Comparison of ENCODE assay signal across 1 cellular context in the genomic region with DNA sequence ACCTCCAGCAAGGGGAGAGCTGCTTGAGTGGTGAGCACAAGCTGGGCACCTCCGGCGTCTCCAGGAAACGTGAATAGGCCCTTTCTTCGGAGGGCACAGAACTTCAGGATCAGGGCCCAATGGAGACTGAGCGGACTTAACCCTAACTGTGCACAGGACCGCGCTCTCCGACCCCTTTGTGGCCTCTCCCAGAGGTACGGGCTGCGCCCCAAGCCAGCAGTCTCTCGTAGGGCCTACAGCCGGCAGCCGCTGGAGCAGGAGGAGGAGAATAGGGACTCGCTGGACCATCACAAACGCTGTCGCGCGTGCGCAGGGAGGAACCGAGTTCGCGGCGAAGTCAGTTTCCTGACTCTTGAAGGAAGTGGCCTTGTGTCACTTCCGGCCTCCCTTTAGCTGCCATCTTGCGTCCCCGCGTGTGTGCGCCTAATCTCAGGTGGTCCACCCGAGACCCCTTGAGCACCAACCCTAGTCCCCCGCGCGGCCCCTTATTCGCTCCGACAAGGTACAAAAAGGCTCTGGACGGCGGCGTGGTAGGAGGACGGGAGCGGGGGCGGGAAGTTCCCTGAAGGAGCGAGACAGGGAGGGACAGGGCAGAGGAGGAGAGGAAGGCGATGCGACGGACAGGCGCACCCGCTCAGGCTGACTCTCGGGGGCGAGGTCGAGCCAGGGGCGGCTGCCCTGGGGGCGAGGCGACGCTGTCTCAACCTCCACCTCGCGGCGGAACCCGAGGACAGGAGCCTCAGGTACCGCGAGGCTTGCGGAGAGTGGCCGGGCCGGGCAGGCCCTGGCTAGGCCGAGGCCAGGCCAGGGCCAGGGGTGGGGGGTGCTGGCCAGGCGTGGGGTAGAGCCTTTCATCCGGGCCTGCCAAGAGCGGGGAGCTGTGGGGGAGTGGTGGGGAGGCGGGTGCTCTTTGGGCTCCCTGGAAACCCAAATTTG.
TF ChIP-seq lines count a peak whose summit lies in the region.

BTF3 (plus strand) TSS at position 386 of the 936 bp plus-strand sequence; CDS start at position 612, 226 bp downstream.

TF ChIP-seq in K562, 482 proteins besides CTCF, POLR2A, EP300 and RAD21 (continued from another document and continues in another):
- TF ChIP-seq TFE3 (CRISPR knock-in tag; IDR thresholded peaks at IDR 0.05) (no peak), ZBTB9 (CRISPR knock-in tag; IDR thresholded peaks at IDR 0.05) (peak; percentile 34; the same call in 1 of the 2 replicates), ZSCAN29 (IDR thresholded peaks at IDR 0.05) (no peak), SMAD2 (IDR thresholded peaks at IDR 0.05; ENCODE audit: low read depth, low read length) (no peak), BHLHE40 (IDR thresholded peaks at IDR 0.05; ENCODE audit: low read length) (no peak), E2F4 (CRISPR knock-in tag; IDR thresholded peaks at IDR 0.05; ENCODE audit: low read depth) (peak; percentile 75; the same call in 1 of the 2 replicates), ZNF445 (CRISPR knock-in tag; IDR thresholded peaks at IDR 0.05; ENCODE audit: low read depth) (no peak), ZNF717 (CRISPR knock-in tag; IDR thresholded peaks at IDR 0.05) (no peak), GTF2E2 (tag; IDR thresholded peaks at IDR 0.05) (peak; percentile 63; the same call in 1 of the 2 replicates), CUX1 (CRISPR knock-in tag; IDR thresholded peaks at IDR 0.05) (no peak), RBM22 (IDR thresholded peaks at IDR 0.05; ENCODE audit: low read depth, low read length, poor library complexity, severe bottlenecking) (peak; percentile 72), IRF2 (CRISPR knock-in tag; IDR thresholded peaks at IDR 0.05) (no peak), TGIF2 (CRISPR knock-in tag; IDR thresholded peaks at IDR 0.05) (peak; percentile 30; the same call in 1 of the 2 replicates), ATF7 (IDR thresholded peaks at IDR 0.05) (peak; percentile 58; the same call in 1 of the 2 replicates), NFRKB (IDR thresholded peaks at IDR 0.05; ENCODE audit: low read depth) (peak; percentile 97), ESRRA (IDR thresholded peaks at IDR 0.05; ENCODE audit: borderline replicate concordance, low read depth) (no peak; the same call in 1 of the 2 replicates), ZBTB49 (CRISPR knock-in tag; IDR thresholded peaks at IDR 0.05; ENCODE audit: borderline replicate concordance) (no peak), FUS (optimal IDR thresholded peaks at IDR 0.05; ENCODE audit: low read depth, low read length) (no peak), CEBPZ (IDR thresholded peaks at IDR 0.05; ENCODE audit: borderline replicate concordance, low read depth, low read length) (no peak), ZNF398 (CRISPR knock-in tag; IDR thresholded peaks at IDR 0.05) (no peak), ZBTB1 (CRISPR knock-in tag; IDR thresholded peaks at IDR 0.05; ENCODE audit: borderline replicate concordance, low read depth) (peak; percentile 42; the same call in 1 of the 2 replicates), HNRNPH1 (optimal IDR thresholded peaks at IDR 0.05; ENCODE audit: low read depth, low read length) (no peak), XRCC4 (IDR thresholded peaks at IDR 0.05; ENCODE audit: extremely low read depth, insufficient read depth, insufficient read length) (no peak), ZNF217 (CRISPR knock-in tag; IDR thresholded peaks at IDR 0.05) (no peak), CSDE1 (IDR thresholded peaks at IDR 0.05) (no peak; a peak in 3 of 4 replicates), TAF7 (tag; IDR thresholded peaks at IDR 0.05) (peak; percentile 91), CREB3 (tag; conservative IDR thresholded peaks at IDR 0.05; ENCODE audit: low read depth) (no peak)
- TF ChIP-seq, protein P1, sequence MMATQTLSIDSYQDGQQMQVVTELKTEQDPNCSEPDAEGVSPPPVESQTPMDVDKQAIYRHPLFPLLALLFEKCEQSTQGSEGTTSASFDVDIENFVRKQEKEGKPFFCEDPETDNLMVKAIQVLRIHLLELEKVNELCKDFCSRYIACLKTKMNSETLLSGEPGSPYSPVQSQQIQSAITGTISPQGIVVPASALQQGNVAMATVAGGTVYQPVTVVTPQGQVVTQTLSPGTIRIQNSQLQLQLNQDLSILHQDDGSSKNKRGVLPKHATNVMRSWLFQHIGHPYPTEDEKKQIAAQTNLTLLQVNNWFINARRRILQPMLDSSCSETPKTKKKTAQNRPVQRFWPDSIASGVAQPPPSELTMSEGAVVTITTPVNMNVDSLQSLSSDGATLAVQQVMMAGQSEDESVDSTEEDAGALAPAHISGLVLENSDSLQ (IDR thresholded peaks at IDR 0.05): peak; percentile 44; the same call in 1 of the 2 replicates
- TF ChIP-seq, protein P2, sequence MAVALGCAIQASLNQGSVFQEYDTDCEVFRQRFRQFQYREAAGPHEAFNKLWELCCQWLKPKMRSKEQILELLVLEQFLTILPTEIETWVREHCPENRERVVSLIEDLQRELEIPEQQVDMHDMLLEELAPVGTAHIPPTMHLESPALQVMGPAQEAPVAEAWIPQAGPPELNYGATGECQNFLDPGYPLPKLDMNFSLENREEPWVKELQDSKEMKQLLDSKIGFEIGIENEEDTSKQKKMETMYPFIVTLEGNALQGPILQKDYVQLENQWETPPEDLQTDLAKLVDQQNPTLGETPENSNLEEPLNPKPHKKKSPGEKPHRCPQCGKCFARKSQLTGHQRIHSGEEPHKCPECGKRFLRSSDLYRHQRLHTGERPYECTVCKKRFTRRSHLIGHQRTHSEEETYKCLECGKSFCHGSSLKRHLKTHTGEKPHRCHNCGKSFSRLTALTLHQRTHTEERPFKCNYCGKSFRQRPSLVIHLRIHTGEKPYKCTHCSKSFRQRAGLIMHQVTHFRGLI (CRISPR knock-in tag; IDR thresholded peaks at IDR 0.05): no peak
